Comparison of ENCODE assay signal across 25 cellular contexts in genomic region chr6:17511084-17511483, GRCh38.
A peak's percentile ranks its signal among the peaks of the same experiment; 100 is the strongest.
DNase-seq lines count a peak whose midpoint lies in the region; ATAC-seq, FAIRE-seq and TF ChIP-seq lines count a peak whose summit lies in the region.
"Had no signal": no experiment of that assay in that cellular context is flagged by ENCODE, and none has a peak within 500 bp of the region (broad histone marks: within the 10 kb centered on the region; RNA-seq: fewer than 3 reads in every experiment).

No MANE protein-coding gene starts in this region.

- peak overlapping the region; percentile 3 for H3K18ac ChIP-seq in neuronal stem cell (ENCODE audit: low read length)

- peak in 2 of 4 experiments; percentile 49 to 62 for DNase-seq in K562 (ENCODE audit: extremely low read depth in 1 of 4, low spot score in 3 of 4)
- DNase-seq in neuronal stem cell (ENCODE audit: low spot score) = no peak
- no peak for DNase-seq in hepatocyte (ENCODE audit: low spot score)
- DNase-seq: 8988T; ACHN; BE2C; C1 segment of cervical spinal cord; CD4-positive, alpha-beta memory T cell; CD4-positive, CD25-positive, alpha-beta regulatory T cell; CD8-positive, alpha-beta memory T cell; COR-L47; DMS 273 treated with DMSO at 0.1 percent for 48 hours; DMS153; DMS53; DMS79; DND-41; EL; GDM1 had no signal

- H2BK12ac ChIP-seq in neuronal stem cell (ENCODE audit: low read length) = no peak overlapping the region

- TF ChIP-seq RAD21 in K562 (CRISPR knock-in tag; conservative IDR thresholded peaks at IDR 0.05 in 1 of 2, IDR thresholded peaks at IDR 0.05 in 1 of 2) = no peak

- no TSS peak for BruUV-seq in K562 (replicated peaks; lab: Mats Ljungman, UMichigan)

- H2AFZ ChIP-seq in K562 (ENCODE audit: low read depth, low read length) (peak overlapping the region; percentile 95), neuronal stem cell (ENCODE audit: low read length) (no peak overlapping the region), hepatocyte (no peak overlapping the region)

- CTCF ChIA-PET in K562 (lab: Yijun Ruan, JAX; ENCODE audit: low intra/inter-chr PET ratio) = interaction anchor here (0.6 to 0.9 kb wide), 2 partner anchors 10 to 18 kb away, joined by 3 read pairs; no protein-coding TSS in a partner anchor

- no peak for FAIRE-seq in K562 (lab: Jason Lieb, UNC)
- FAIRE-seq: A204.1, GM12878, GM12892, GM18507 had no signal

- H3K4me3 ChIP-seq in K562 (peak overlapping the region; percentile 35), neuronal stem cell (ENCODE audit: low read length in 2 of 2) (no peak overlapping the region), hepatocyte (no peak overlapping the region)
- H3K4me3 ChIP-seq: BLaER1, GM12878 had no signal

- H3K36me3 ChIP-seq in K562 (ENCODE audit: control insufficient read depth, insufficient read depth, low read length) (no peaks in the 10 kb centered on the region), neuronal stem cell (replicated peaks in 1 of 2; ENCODE audit: control insufficient read depth in 2 of 2, insufficient read depth in 2 of 2, low read length in 2 of 2) (peaks cover 14 to 31% of the 10 kb centered on the region in 2 donors), hepatocyte (replicated peaks; ENCODE audit: insufficient read depth, low read depth) (no peaks in the 10 kb centered on the region)
- H3K36me3 ChIP-seq: BE2C had no signal

- no peak overlapping the region for H3K14ac ChIP-seq in neuronal stem cell (ENCODE audit: low read length)

- H3K79me2 ChIP-seq in K562 (ENCODE audit: control insufficient read depth, insufficient read depth, low read length) (no peaks in the 10 kb centered on the region), hepatocyte (no peaks in the 10 kb centered on the region)

- H3K9ac ChIP-seq in K562 (ENCODE audit: insufficient read depth in 1 of 2, low read depth in 2 of 2, low read length in 2 of 2) (peak overlapping the region in 1 of 2 experiments; percentile 30; a peak in 1 of 4 replicates), neuronal stem cell (ENCODE audit: low read depth, low read length, poor library complexity) (no peak overlapping the region)
- H3K9ac ChIP-seq: BLaER1 had no signal

- peak overlapping the region; percentile 84 for H3K4me2 ChIP-seq in K562 (ENCODE audit: insufficient read depth, low read length)
- no peak overlapping the region for H3K4me2 ChIP-seq in neuronal stem cell (ENCODE audit: insufficient read depth, low read length, poor library complexity, severe bottlenecking)
- H3K4me2 ChIP-seq in hepatocyte = no peak overlapping the region
- H3K4me2 ChIP-seq: BLaER1 had no signal

- H4K8ac ChIP-seq in neuronal stem cell (ENCODE audit: low read depth, low read length) = no peak overlapping the region

- H3K9me2 ChIP-seq in hepatocyte (replicated peaks; ENCODE audit: insufficient read depth) = no peaks in the 10 kb centered on the region

- in situ Hi-C loops in K562 (cut with MboI) = no loop called here

- TF ChIP-seq EP300 in K562 (IDR thresholded peaks at IDR 0.05; ENCODE audit: low read length) = no peak

- H3K27ac ChIP-seq in K562 (ENCODE audit: extremely low read depth, low read depth, low read length) (no peak overlapping the region), neuronal stem cell (replicated peaks; ENCODE audit: low read length) (no peak overlapping the region), hepatocyte (no peak overlapping the region)
- H3K27ac ChIP-seq: BLaER1 had no signal

- H3K9me3 ChIP-seq in K562 (replicated peaks; ENCODE audit: control insufficient read depth, insufficient read depth, low read depth, low read length) = no peaks in the 10 kb centered on the region
- peaks cover 0 to 2% of the 10 kb centered on the region in 2 donors for H3K9me3 ChIP-seq in neuronal stem cell (replicated peaks in 1 of 2; ENCODE audit: control insufficient read depth in 2 of 2, insufficient read depth in 1 of 2, low read depth in 1 of 2, low read length in 2 of 2)
- no peaks in the 10 kb centered on the region for H3K9me3 ChIP-seq in hepatocyte (ENCODE audit: low read depth)
- H3K9me3 ChIP-seq: BE2C had no signal

- H2BK15ac ChIP-seq in neuronal stem cell (ENCODE audit: low read length) = no peak overlapping the region

- 8% methylated on average over 11 of the region's 11 CpGs for WGBS in K562 (ENCODE audit: insufficient coverage, low coverage, missing lambda C conversion rate)
- no CpG with 5 or more reads among the region's 11 CpGs for WGBS in neuronal stem cell (ENCODE audit: extremely low coverage in 2 of 2, insufficient read length in 2 of 2, insufficient replicate concordance in 1 of 2), 2 donors
- WGBS in hepatocyte (ENCODE audit: low lambda C conversion rate, missing lambda C conversion rate) = 94% methylated on average over 11 of the region's 11 CpGs

- H4K20me1 ChIP-seq in K562 (replicated peaks; ENCODE audit: control insufficient read depth, insufficient read depth, low read length) (no peaks in the 10 kb centered on the region), hepatocyte (ENCODE audit: insufficient read depth, poor library complexity, severe bottlenecking) (no peaks in the 10 kb centered on the region)
- H4K20me1 ChIP-seq: BLaER1 had no signal

- H2BK5ac ChIP-seq in neuronal stem cell (ENCODE audit: low read length) = no peak overlapping the region

- intact Hi-C loops in K562 (cut with micrococcal nuclease) = no loop called here

- H2BK120ac ChIP-seq in neuronal stem cell (ENCODE audit: low read depth, low read length) = no peak overlapping the region

- no peak; the same call in 1 of the 2 replicates for TF ChIP-seq POLR2A in K562 (conservative IDR thresholded peaks at IDR 0.05)

- H4K91ac ChIP-seq in neuronal stem cell (ENCODE audit: low read depth, low read length, poor library complexity) = no peak overlapping the region

- no peak for TF ChIP-seq CTCF in K562 (IDR thresholded peaks at IDR 0.05 in 2 of 3, conservative IDR thresholded peaks at IDR 0.05 in 1 of 3; ENCODE audit: insufficient read depth in 2 of 3, low read depth in 1 of 3, low read length in 3 of 3)
- TF ChIP-seq CTCF in hepatocyte (IDR thresholded peaks at IDR 0.05; ENCODE audit: poor library complexity) = no peak

- H3K4me1 ChIP-seq in K562 (replicated peaks in 1 of 2; ENCODE audit: control insufficient read depth in 2 of 2, insufficient read depth in 2 of 2, low read length in 2 of 2) = no peaks in the 10 kb centered on the region
- no peaks in the 10 kb centered on the region for H3K4me1 ChIP-seq in neuronal stem cell (ENCODE audit: control insufficient read depth in 2 of 2, insufficient read depth in 1 of 2, low read depth in 1 of 2, low read length in 2 of 2)
- no peaks in the 10 kb centered on the region for H3K4me1 ChIP-seq in hepatocyte (ENCODE audit: insufficient read depth)
- H3K4me1 ChIP-seq: BE2C had no signal

- H3K27me3 ChIP-seq in K562 (ENCODE audit: control insufficient read depth in 2 of 2, insufficient read depth in 2 of 2, low read length in 2 of 2) (peaks cover 14 to 15% of the 10 kb centered on the region in 2 experiments), neuronal stem cell (ENCODE audit: control insufficient read depth in 3 of 3, insufficient read depth in 3 of 3, low read depth in 1 of 3, low read length in 3 of 3) (no peaks in the 10 kb centered on the region), hepatocyte (no peaks in the 10 kb centered on the region)
- H3K27me3 ChIP-seq: BE2C, BLaER1 had no signal

- H3K9me1 ChIP-seq in K562 (ENCODE audit: control insufficient read depth, insufficient read depth, low read length) = no peaks in the 10 kb centered on the region

- H3K23ac ChIP-seq in neuronal stem cell (ENCODE audit: low read depth, low read length, poor library complexity) = no peak overlapping the region

- H2AK5ac ChIP-seq in neuronal stem cell (ENCODE audit: low read depth, low read length) = no peak overlapping the region

- no peak overlapping the region for H3K4ac ChIP-seq in neuronal stem cell (ENCODE audit: low read length)

- H3K79me1 ChIP-seq in neuronal stem cell (ENCODE audit: low read depth, low read length) = no peaks in the 10 kb centered on the region

- POLR2A ChIA-PET in K562 (lab: Yijun Ruan, JAX) = interaction anchor here (0.8 to 1.3 kb wide), 3 partner anchors 10 to 342 kb away, joined by 3 to 5 read pairs (median 3); no protein-coding TSS in a partner anchor

- peak; percentile 87 for ATAC-seq in K562
- ATAC-seq in GM19328 (IDR thresholded peaks at IDR 0.05; ENCODE audit: unreplicated experiment) = no peak
- ATAC-seq in GM21717 (IDR thresholded peaks at IDR 0.05; ENCODE audit: unreplicated experiment) = no peak
- ATAC-seq: GM12878 had no signal

TF ChIP-seq in K562, 482 proteins besides CTCF, POLR2A, EP300 and RAD21 (continues in another document):
- no peak for TF ChIP-seq HDAC1 (IDR thresholded peaks at IDR 0.05)
- peak in 1 of 3 experiments; percentile 25 for TF ChIP-seq YY1 (IDR thresholded peaks at IDR 0.05; ENCODE audit: borderline replicate concordance in 1 of 3, control insufficient read depth in 1 of 3, extremely low read depth in 1 of 3, insufficient read depth in 3 of 3, insufficient read length in 1 of 3, insufficient replicate concordance in 2 of 3, low read depth in 1 of 3, low read length in 2 of 3)
- 0 out of 3 replicates have a peak, but pooled peaks of 1 of the 2 experiments have one; percentile 36 for TF ChIP-seq CBX3 (IDR thresholded peaks at IDR 0.05; ENCODE audit: borderline replicate concordance in 1 of 2, low read length in 2 of 2)
- TF ChIP-seq CREM (IDR thresholded peaks at IDR 0.05; ENCODE audit: low read depth) = peak; percentile 96
- 0 out of 2 replicates have a peak, but pooled peaks have one; percentile 45 for TF ChIP-seq NFRKB (IDR thresholded peaks at IDR 0.05; ENCODE audit: low read depth)
- peak; percentile 81 for TF ChIP-seq PHF20 (IDR thresholded peaks at IDR 0.05; ENCODE audit: partially characterized antibody)
- TF ChIP-seq L3MBTL2 (IDR thresholded peaks at IDR 0.05) = peak; percentile 30; the same call in 1 of the 2 replicates
- TF ChIP-seq ZNF75A (CRISPR knock-in tag; IDR thresholded peaks at IDR 0.05) = no peak
- TF ChIP-seq PHF8 (IDR thresholded peaks at IDR 0.05; ENCODE audit: borderline replicate concordance, low read length) = peak; percentile 44; the same call in 1 of the 2 replicates
- no peak for TF ChIP-seq ATF6 (CRISPR knock-in tag; IDR thresholded peaks at IDR 0.05)
- peak; percentile 79 for TF ChIP-seq EHMT2 (IDR thresholded peaks at IDR 0.05)
